Comparison of ENCODE assay signal across 10 cellular contexts in the genomic region with DNA sequence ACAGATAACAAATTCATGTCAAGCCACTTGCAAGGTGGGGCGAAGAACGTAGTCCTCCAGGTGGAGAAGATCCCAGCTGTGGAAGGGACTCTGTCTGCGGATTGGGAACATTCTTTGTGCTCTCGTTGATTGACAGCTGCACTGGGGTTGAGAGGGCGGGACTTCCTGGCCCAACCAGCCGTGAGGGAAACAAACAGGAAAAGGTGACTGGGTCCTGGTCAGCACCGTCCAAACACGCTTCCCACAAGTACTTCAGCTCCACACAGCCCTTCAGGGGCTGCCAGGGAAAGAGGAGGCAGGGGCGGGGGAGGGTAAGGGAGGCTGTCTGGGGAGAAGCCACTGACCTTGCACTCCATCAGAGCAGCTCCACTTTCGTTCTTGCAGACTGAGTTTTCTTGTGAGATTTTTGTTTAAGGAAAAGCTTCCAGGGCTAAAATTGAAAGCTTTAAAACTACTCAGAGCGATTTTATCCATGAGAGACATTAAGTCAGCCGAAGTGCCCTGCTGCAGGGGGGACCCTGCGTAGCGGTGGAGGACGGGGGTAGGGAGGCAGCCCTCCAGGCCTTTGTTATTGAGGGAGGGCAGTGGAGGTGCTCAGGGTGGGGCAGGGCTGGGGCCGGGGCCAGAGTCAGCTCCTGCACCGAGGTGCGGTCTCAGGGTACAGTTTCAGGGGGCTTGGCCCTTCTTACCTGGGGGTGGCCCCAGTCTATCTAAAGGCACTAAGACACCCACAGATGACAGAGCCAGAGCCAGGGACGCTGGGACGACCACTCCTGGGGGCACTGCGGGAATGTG. TPM values are rescaled to one million over a fixed set of nuclear protein-coding genes. Genes with fewer than 3 reads are reported as not detected.
A peak's percentile ranks its signal among the peaks of the same experiment; 100 is the strongest.
DNase-seq lines count a peak whose midpoint lies in the region; ATAC-seq, FAIRE-seq and TF ChIP-seq lines count a peak whose summit lies in the region.
"Had no signal": no experiment of that assay in that cellular context is flagged by ENCODE, and none has a peak within 500 bp of the region (broad histone marks: within the 10 kb centered on the region; RNA-seq: fewer than 3 reads in every experiment).

No MANE protein-coding gene starts in this region.

- peaks cover 4% of the 10 kb centered on the region for H3K27me3 ChIP-seq in astrocyte (ENCODE audit: insufficient read depth, low read length)
- no peaks in the 10 kb centered on the region for H3K27me3 ChIP-seq in naive thymus-derived CD4-positive, alpha-beta T cell (ENCODE audit: control insufficient read depth in 2 of 2, insufficient read depth in 2 of 2, low read length in 2 of 2)
- H3K27me3 ChIP-seq: BLaER1 treated with 17β-estradiol and CSF1 and Interleukin-3, amounts not matched to agents 10 nM and 100 nM had no signal

- no peaks in the 10 kb centered on the region for H3K36me3 ChIP-seq in astrocyte (ENCODE audit: insufficient read depth, low read length)
- H3K36me3 ChIP-seq in naive thymus-derived CD4-positive, alpha-beta T cell (ENCODE audit: control insufficient read depth in 2 of 3, insufficient read depth in 3 of 3, low read length in 3 of 3), result no peaks in the 10 kb centered on the region
- H3K36me3 ChIP-seq: BLaER1 treated with 17β-estradiol and CSF1 and Interleukin-3, amounts not matched to agents 10 nM and 100 nM had no signal

- no peaks in the 10 kb centered on the region for H4K20me1 ChIP-seq in astrocyte (ENCODE audit: insufficient read depth, low read length)
- H4K20me1 ChIP-seq: BLaER1 treated with 17β-estradiol and CSF1 and Interleukin-3, amounts not matched to agents 10 nM and 100 nM had no signal

- CTCF ChIA-PET in naive thymus-derived CD4-positive, alpha-beta T cell (lab: Charles Lee), result no interaction called here

- no peaks in the 10 kb centered on the region for H3K4me1 ChIP-seq in astrocyte (ENCODE audit: insufficient read depth, low read length)
- no peaks in the 10 kb centered on the region for H3K4me1 ChIP-seq in naive thymus-derived CD4-positive, alpha-beta T cell (ENCODE audit: control insufficient read depth in 2 of 2, insufficient read depth in 2 of 2, low read length in 2 of 2)
- H3K4me1 ChIP-seq: BLaER1 treated with 17β-estradiol and CSF1 and Interleukin-3, amounts not matched to agents 10 nM and 100 nM; foreskin keratinocyte had no signal

- H3K27me3 Mint-ChIP-seq in astrocyte (ENCODE audit: low read depth, unreplicated experiment), result peaks cover 18% of the 10 kb centered on the region
- H3K27me3 Mint-ChIP-seq in naive thymus-derived CD4-positive, alpha-beta T cell, result peaks cover 4 to 17% (median 17%) of the 10 kb centered on the region in 5 donors

- H3K4me2 ChIP-seq in astrocyte (ENCODE audit: low read length), result peak overlapping the region; percentile 44

- POLR2A ChIA-PET in naive thymus-derived CD4-positive, alpha-beta T cell (lab: Charles Lee), result no interaction called here

- H3K4me3 Mint-ChIP-seq in astrocyte (ENCODE audit: unreplicated experiment), result no peak overlapping the region
- no peak overlapping the region for H3K4me3 Mint-ChIP-seq in naive thymus-derived CD4-positive, alpha-beta T cell

- H3K4me1 Mint-ChIP-seq in astrocyte (ENCODE audit: low read depth, unreplicated experiment), result peaks cover 1% of the 10 kb centered on the region
- no peaks in the 10 kb centered on the region for H3K4me1 Mint-ChIP-seq in naive thymus-derived CD4-positive, alpha-beta T cell

- no peak for FAIRE-seq in astrocyte (lab: Jason Lieb, UNC)

- H2AFZ ChIP-seq in astrocyte (ENCODE audit: low read depth, low read length), result peak overlapping the region; percentile 47

- no peak overlapping the region for H3K4me3 ChIP-seq in astrocyte (ENCODE audit: insufficient read depth, low read depth, low read length)
- no peak overlapping the region for H3K4me3 ChIP-seq in naive thymus-derived CD4-positive, alpha-beta T cell (ENCODE audit: low read length)
- H3K4me3 ChIP-seq: BLaER1 treated with 17β-estradiol and CSF1 and Interleukin-3, amounts not matched to agents 10 nM and 100 nM had no signal

- no peak overlapping the region for H3K27ac ChIP-seq in astrocyte (ENCODE audit: low read depth, low read length)
- no peak overlapping the region for H3K27ac ChIP-seq in naive thymus-derived CD4-positive, alpha-beta T cell (ENCODE audit: low read depth, low read length)
- H3K27ac ChIP-seq: BLaER1 treated with 17β-estradiol and CSF1 and Interleukin-3, amounts not matched to agents 10 nM and 100 nM; foreskin keratinocyte had no signal

- peaks cover 2% of the 10 kb centered on the region for H3K36me3 Mint-ChIP-seq in astrocyte (ENCODE audit: low read depth, unreplicated experiment)
- H3K36me3 Mint-ChIP-seq in naive thymus-derived CD4-positive, alpha-beta T cell, result peaks cover 0 to 6% (median 0%) of the 10 kb centered on the region in 5 donors

- no peak for ATAC-seq in HG02852 (IDR thresholded peaks at IDR 0.05; ENCODE audit: unreplicated experiment)
- ATAC-seq in naive thymus-derived CD4-positive, alpha-beta T cell, result no peak
- ATAC-seq: foreskin keratinocyte had no signal

- no peak for TF ChIP-seq CTCF in astrocyte (IDR thresholded peaks at IDR 0.05; ENCODE audit: insufficient read depth, low read depth, low read length)

- peak; percentile 57 for DNase-seq in AG08396 (ENCODE audit: low spot score)
- DNase-seq in HuH-7 (ENCODE audit: low spot score), result peak; percentile 59
- DNase-seq in astrocyte (ENCODE audit: low read depth), result no peak
- DNase-seq in left kidney (ENCODE audit: low read depth, low spot score), result peak; percentile 58
- no peak for DNase-seq in NCI-H2196 treated with DMSO at 0.1 percent for 48 hours (lab: John Stamatoyannopoulos, UW; ENCODE audit: unreplicated experiment)
- DNase-seq in naive thymus-derived CD4-positive, alpha-beta T cell, result no peak
- no peak for DNase-seq in stimulated activated CD4-positive, alpha-beta T cell treated with anti-CD3 and anti-CD28 coated beads, Interleukin-4, amount 100 ng/mL, for 1 hour
- DNase-seq: foreskin keratinocyte had no signal

- intact Hi-C loops in naive thymus-derived CD4-positive, alpha-beta T cell (cut with micrococcal nuclease), result no loop called here

- no peaks in the 10 kb centered on the region for H3K9me3 ChIP-seq in astrocyte (ENCODE audit: insufficient read depth, low read depth, low read length)
- H3K9me3 ChIP-seq in naive thymus-derived CD4-positive, alpha-beta T cell (ENCODE audit: control insufficient read depth in 2 of 3, low read length in 3 of 3), result no peaks in the 10 kb centered on the region

- H3K27ac Mint-ChIP-seq in astrocyte (ENCODE audit: unreplicated experiment), result no peak overlapping the region
- H3K27ac Mint-ChIP-seq in naive thymus-derived CD4-positive, alpha-beta T cell, result no peak overlapping the region

- H3K9me3 Mint-ChIP-seq in astrocyte (ENCODE audit: unreplicated experiment), result peaks cover 2% of the 10 kb centered on the region
- H3K9me3 Mint-ChIP-seq in naive thymus-derived CD4-positive, alpha-beta T cell, result peaks cover 0 to 5% (median 0%) of the 10 kb centered on the region in 11 donors

- H3K9ac ChIP-seq in astrocyte (ENCODE audit: low read length), result no peak overlapping the region
- H3K9ac ChIP-seq: BLaER1 treated with 17β-estradiol and CSF1 and Interleukin-3, amounts not matched to agents 10 nM and 100 nM had no signal

- H3K79me2 ChIP-seq in astrocyte (ENCODE audit: insufficient read depth, low read length), result no peaks in the 10 kb centered on the region

RNA-seq across cellular contexts. Expression of gene STUM, which starts 21.6 kb away (rescaled TPM):
- total RNA-seq in astrocyte, result not detected in 2 replicates
- total RNA-seq in naive thymus-derived CD4-positive, alpha-beta T cell, result not detected
- polyA plus RNA-seq in naive thymus-derived CD4-positive, alpha-beta T cell, result not detected
- total RNA-seq: foreskin keratinocyte had no signal
- polyA plus RNA-seq: foreskin keratinocyte had no signal

Comparison
In these comparisons a context has a peak if more than half of its experiments do, and no peak if none do; other contexts are left out.
1. DNase-seq: peak in AG08396 (single experiment), HuH-7 (single experiment) and left kidney (single experiment); none in astrocyte (single experiment), NCI-H2196 treated with DMSO at 0.1 percent for 48 hours (single experiment), naive thymus-derived CD4-positive, alpha-beta T cell (0 of 9) and stimulated activated CD4-positive, alpha-beta T cell treated with anti-CD3 and anti-CD28 coated beads, Interleukin-4, amount 100 ng/mL, for 1 hour (single experiment).